In genomic region chr17:48123111-48123510, GRCh38 we compare ENCODE assay signal across 15 cellular contexts. TPM values are rescaled to one million over a fixed set of nuclear protein-coding genes. Genes with fewer than 3 reads are reported as not detected.
DNase-seq lines count a peak whose midpoint lies in the region; ATAC-seq and TF ChIP-seq lines count a peak whose summit lies in the region.
"Had no signal": no experiment of that assay in that cellular context is flagged by ENCODE, and none has a peak within 500 bp of the region (broad histone marks: within the 10 kb centered on the region; RNA-seq: fewer than 3 reads in every experiment).

No MANE protein-coding gene starts in this region.

- peaks cover 6% of the 10 kb centered on the region for H3K4me1 Mint-ChIP-seq in activated CD4-positive, alpha-beta memory T cell treated with anti-CD3 and anti-CD28 coated beads for 36 hours (ENCODE audit: low read depth)
- peaks cover 4% of the 10 kb centered on the region for H3K4me1 Mint-ChIP-seq in activated CD4-positive, alpha-beta memory T cell treated with anti-CD3 and anti-CD28 coated beads, Interleukin-2, amount 10 ng/mL, durations not matched to agents 7 days and 5 days
- H3K4me1 Mint-ChIP-seq in WTC11 = no peaks in the 10 kb centered on the region

- ATAC-seq in WTC11 (peak; percentile 76), GM18861 (IDR thresholded peaks at IDR 0.05; ENCODE audit: unreplicated experiment) (no peak)
- ATAC-seq: HCT116; psoas muscle; stimulated activated naive CD8-positive, alpha-beta T cell treated with anti-CD3 and anti-CD28 coated beads, Interleukin-15, Interleukin-2, amounts not matched to agents 100 U/mL and 50 U/mL, for 24 hours had no signal

- DNase-seq in activated CD4-positive, alpha-beta memory T cell treated with anti-CD3 and anti-CD28 coated beads for 36 hours = no peak
- DNase-seq in activated CD4-positive, alpha-beta memory T cell treated with anti-CD3 and anti-CD28 coated beads, Interleukin-2, amount 10 ng/mL, durations not matched to agents 7 days and 5 days = no peak
- no peak for DNase-seq in WTC11 (ENCODE audit: low spot score)
- DNase-seq in hypothalamus (lab: John Stamatoyannopoulos, UW) = peak in 31 of 51 donors; percentile 7 to 78 (median 48)
- peak in 8 of 10 donors; percentile 34 to 93 (median 60) for DNase-seq in posterior cingulate gyrus
- DNase-seq in dedifferentiated amniotic fluid mesenchymal stem cell (ENCODE audit: extremely low spot score) = no peak
- no peak for DNase-seq in OCI-M1 (lab: John Stamatoyannopoulos, UW)
- DNase-seq: activated gamma-delta T cell treated with Interleukin-2 at 50 U/mL for 16 hours; NCI-H1436; NCI-H526; psoas muscle; stimulated activated naive CD8-positive, alpha-beta T cell treated with anti-CD3 and anti-CD28 coated beads, Interleukin-15, Interleukin-2, amounts not matched to agents 100 U/mL and 50 U/mL, for 24 hours had no signal

- POLR2A ChIA-PET in activated CD4-positive, alpha-beta memory T cell treated with anti-CD3 and anti-CD28 coated beads for 36 hours (lab: Charles Lee) = interaction anchor here (0.6 to 1.4 kb wide), 5 partner anchors 9 to 68 kb away, joined by 3 to 4 read pairs (median 3); partner anchors contain the start of gene CBX1
- POLR2A ChIA-PET in activated CD4-positive, alpha-beta memory T cell treated with anti-CD3 and anti-CD28 coated beads, Interleukin-2, amount 10 ng/mL, durations not matched to agents 7 days and 5 days (lab: Charles Lee) = interaction anchor here (1.2 to 2.0 kb wide), 3 partner anchors 10 to 97 kb away, joined by 3 to 8 read pairs (median 5); partner anchors contain the start of gene SNX11
- POLR2A ChIA-PET in WTC11 (lab: Charles Lee) = interaction anchor here (0.7 to 1.0 kb wide), 2 partner anchors 22 to 75 kb away, joined by 3 to 5 read pairs; partner anchors contain the start of genes CBX1 and NFE2L1

- no peaks in the 10 kb centered on the region for H3K9me3 Mint-ChIP-seq in activated CD4-positive, alpha-beta memory T cell treated with anti-CD3 and anti-CD28 coated beads for 36 hours
- H3K9me3 Mint-ChIP-seq in activated CD4-positive, alpha-beta memory T cell treated with anti-CD3 and anti-CD28 coated beads, Interleukin-2, amount 10 ng/mL, durations not matched to agents 7 days and 5 days = no peaks in the 10 kb centered on the region
- H3K9me3 Mint-ChIP-seq in WTC11 = no peaks in the 10 kb centered on the region
- H3K9me3 Mint-ChIP-seq: dendritic cell treated with granulocyte-macrophage colony-stimulating factor and Interleukin-4, amounts not matched to agents 40 ng/mL and 50 ng/mL, for 4 days had no signal

- no peak overlapping the region for H3K4me3 Mint-ChIP-seq in activated CD4-positive, alpha-beta memory T cell treated with anti-CD3 and anti-CD28 coated beads for 36 hours
- no peak overlapping the region for H3K4me3 Mint-ChIP-seq in activated CD4-positive, alpha-beta memory T cell treated with anti-CD3 and anti-CD28 coated beads, Interleukin-2, amount 10 ng/mL, durations not matched to agents 7 days and 5 days
- H3K4me3 Mint-ChIP-seq in WTC11 = no peak overlapping the region
- H3K4me3 Mint-ChIP-seq: dendritic cell treated with granulocyte-macrophage colony-stimulating factor and Interleukin-4, amounts not matched to agents 40 ng/mL and 50 ng/mL, for 4 days had no signal

- no peaks in the 10 kb centered on the region for H3K27me3 Mint-ChIP-seq in activated CD4-positive, alpha-beta memory T cell treated with anti-CD3 and anti-CD28 coated beads for 36 hours
- no peaks in the 10 kb centered on the region for H3K27me3 Mint-ChIP-seq in activated CD4-positive, alpha-beta memory T cell treated with anti-CD3 and anti-CD28 coated beads, Interleukin-2, amount 10 ng/mL, durations not matched to agents 7 days and 5 days
- no peaks in the 10 kb centered on the region for H3K27me3 Mint-ChIP-seq in WTC11 (ENCODE audit: low read depth)
- H3K27me3 Mint-ChIP-seq: dendritic cell treated with granulocyte-macrophage colony-stimulating factor and Interleukin-4, amounts not matched to agents 40 ng/mL and 50 ng/mL, for 4 days had no signal

- TF ChIP-seq CTCF in WTC11 (IDR thresholded peaks at IDR 0.05) = no peak

- CTCF ChIA-PET in activated CD4-positive, alpha-beta memory T cell treated with anti-CD3 and anti-CD28 coated beads for 36 hours (lab: Charles Lee) = interaction anchor here (1.0 to 3.1 kb wide), 9 partner anchors 8 to 175 kb away, joined by 3 to 13 read pairs (median 4); no protein-coding TSS in a partner anchor
- CTCF ChIA-PET in activated CD4-positive, alpha-beta memory T cell treated with anti-CD3 and anti-CD28 coated beads, Interleukin-2, amount 10 ng/mL, durations not matched to agents 7 days and 5 days (lab: Charles Lee) = interaction anchor here (1.1 to 2.7 kb wide), 7 partner anchors 9 to 514 kb away, joined by 3 to 12 read pairs (median 5); no protein-coding TSS in a partner anchor
- CTCF ChIA-PET in WTC11 (lab: Charles Lee) = interaction anchor here (0.8 to 1.7 kb wide), 7 partner anchors 12 to 98 kb away, joined by 3 to 9 read pairs (median 4); no protein-coding TSS in a partner anchor

- intact Hi-C loops in activated CD4-positive, alpha-beta memory T cell treated with anti-CD3 and anti-CD28 coated beads for 36 hours (cut with micrococcal nuclease) = no loop called here
- intact Hi-C loops in posterior cingulate gyrus (cut with DNase I) = no loop called here

- peak overlapping the region; percentile 62 for H3K27ac Mint-ChIP-seq in activated CD4-positive, alpha-beta memory T cell treated with anti-CD3 and anti-CD28 coated beads for 36 hours
- no peak overlapping the region for H3K27ac Mint-ChIP-seq in activated CD4-positive, alpha-beta memory T cell treated with anti-CD3 and anti-CD28 coated beads, Interleukin-2, amount 10 ng/mL, durations not matched to agents 7 days and 5 days
- H3K27ac Mint-ChIP-seq in WTC11 = peak overlapping the region; percentile 86; the same call in 1 of the 2 replicates
- H3K27ac Mint-ChIP-seq: dendritic cell treated with granulocyte-macrophage colony-stimulating factor and Interleukin-4, amounts not matched to agents 40 ng/mL and 50 ng/mL, for 4 days had no signal

- H3K36me3 Mint-ChIP-seq in activated CD4-positive, alpha-beta memory T cell treated with anti-CD3 and anti-CD28 coated beads for 36 hours = peaks cover 25% of the 10 kb centered on the region
- H3K36me3 Mint-ChIP-seq in activated CD4-positive, alpha-beta memory T cell treated with anti-CD3 and anti-CD28 coated beads, Interleukin-2, amount 10 ng/mL, durations not matched to agents 7 days and 5 days (ENCODE audit: low read depth) = peaks cover 59% of the 10 kb centered on the region
- peaks cover 35% of the 10 kb centered on the region for H3K36me3 Mint-ChIP-seq in WTC11

TF ChIP-seq in WTC11, 78 proteins besides CTCF, POLR2A, EP300 and RAD21 (continues in another document):
- TF ChIP-seq ZNF232 (CRISPR knock-in tag; IDR thresholded peaks at IDR 0.05) (no peak), ETV6 (CRISPR knock-in tag; IDR thresholded peaks at IDR 0.05) (no peak), ZBTB43 (CRISPR knock-in tag; IDR thresholded peaks at IDR 0.05) (no peak), JAZF1 (CRISPR knock-in tag; IDR thresholded peaks at IDR 0.05) (no peak), MLX (CRISPR knock-in tag; IDR thresholded peaks at IDR 0.05) (no peak), ZNF219 (CRISPR knock-in tag; IDR thresholded peaks at IDR 0.05; ENCODE audit: borderline replicate concordance) (no peak), NR3C1 (CRISPR knock-in tag; conservative IDR thresholded peaks at IDR 0.05; ENCODE audit: low read depth) (no peak), ELF4 (CRISPR knock-in tag; IDR thresholded peaks at IDR 0.05; ENCODE audit: low read depth) (no peak), ATF1 (CRISPR knock-in tag; IDR thresholded peaks at IDR 0.05) (no peak), ATF2 (CRISPR knock-in tag; IDR thresholded peaks at IDR 0.05; ENCODE audit: borderline replicate concordance, low read depth) (no peak), ZNF671 (CRISPR knock-in tag; IDR thresholded peaks at IDR 0.05) (no peak)

RNA-seq across cellular contexts. Expression of gene SNX11, which starts 15.5 kb away (rescaled TPM):
- 10 to 100 TPM; 19.7 to 21.7 TPM for total RNA-seq in activated CD4-positive, alpha-beta memory T cell treated with anti-CD3 and anti-CD28 coated beads for 36 hours
- 10 to 100 TPM; 22.6 to 22.8 TPM for total RNA-seq in activated CD4-positive, alpha-beta memory T cell treated with anti-CD3 and anti-CD28 coated beads, Interleukin-2, amount 10 ng/mL, durations not matched to agents 7 days and 5 days
- total RNA-seq in WTC11 (2021) = 19.3 to 24.5 TPM (median 20.1 TPM) in 3 replicates

RNA-seq across cellular contexts. Expression of gene CBX1, which starts 21.8 kb away (rescaled TPM):
- 10 to 100 TPM; 55.3 to 56.7 TPM for total RNA-seq in activated CD4-positive, alpha-beta memory T cell treated with anti-CD3 and anti-CD28 coated beads for 36 hours
- total RNA-seq in activated CD4-positive, alpha-beta memory T cell treated with anti-CD3 and anti-CD28 coated beads, Interleukin-2, amount 10 ng/mL, durations not matched to agents 7 days and 5 days = 10 to 100 TPM; 48.3 to 50.8 TPM
- 162 to 167 TPM (median 165 TPM) in 3 replicates for total RNA-seq in WTC11 (2021)

Comparison
In these comparisons a context has a peak if more than half of its experiments do, and no peak if none do; other contexts are left out.
1. DNase-seq: peak in hypothalamus (31 of 51) and posterior cingulate gyrus (8 of 10); none in activated CD4-positive, alpha-beta memory T cell treated with anti-CD3 and anti-CD28 coated beads for 36 hours (single experiment), activated CD4-positive, alpha-beta memory T cell treated with anti-CD3 and anti-CD28 coated beads, Interleukin-2, amount 10 ng/mL, durations not matched to agents 7 days and 5 days (single experiment), WTC11 (single experiment), dedifferentiated amniotic fluid mesenchymal stem cell (single experiment) and OCI-M1 (single experiment).